11 cellular contexts compared by ENCODE assay signal in the genomic region with DNA sequence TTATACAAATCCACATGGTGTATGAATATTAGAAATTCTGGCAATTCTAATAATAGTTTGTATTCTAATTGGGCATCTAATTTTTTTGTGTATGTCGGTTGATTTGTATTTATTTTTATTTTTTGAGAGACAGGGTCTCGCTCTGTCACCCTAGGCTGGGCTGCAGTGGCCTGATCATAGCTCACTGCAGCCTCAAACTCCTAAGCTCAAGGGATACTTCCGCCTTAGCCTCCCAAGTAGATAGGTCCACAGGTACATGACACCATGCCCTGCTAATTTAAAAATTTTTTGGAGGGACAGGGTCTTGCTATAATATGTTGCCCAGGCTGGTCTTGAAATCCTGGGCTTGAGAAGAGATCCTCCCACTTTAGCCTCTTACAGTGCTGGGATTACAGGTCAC.
DNase-seq lines count a peak whose midpoint lies in the region; ATAC-seq and TF ChIP-seq lines count a peak whose summit lies in the region.
"Had no signal": no experiment of that assay in that cellular context is flagged by ENCODE, and none has a peak within 500 bp of the region (broad histone marks: within the 10 kb centered on the region; RNA-seq: fewer than 3 reads in every experiment).

No MANE protein-coding gene starts in this region.

- H3K9me3 Mint-ChIP-seq in CD8-positive, alpha-beta T cell: no peaks in the 10 kb centered on the region
- H3K9me3 Mint-ChIP-seq: activated CD4-positive, alpha-beta T cell treated with anti-CD3 and anti-CD28 coated beads, Interleukin-2, amount 10 ng/mL, durations not matched to agents 7 days and 5 days had no signal

- H3K18ac ChIP-seq in IMR-90 (ENCODE audit: low read depth, low read length): no peak overlapping the region; the same call in 1 of the 2 replicates

- TF ChIP-seq RAD21 in IMR-90 (IDR thresholded peaks at IDR 0.05; ENCODE audit: low read length): no peak

- H3K4me3 Mint-ChIP-seq in CD8-positive, alpha-beta T cell: no peak overlapping the region

- H3K36me3 ChIP-seq in CD8-positive, alpha-beta T cell (ENCODE audit: insufficient read depth, low read length): no peaks in the 10 kb centered on the region
- H3K36me3 ChIP-seq in IMR-90 (ENCODE audit: control insufficient read depth, insufficient read depth, low read length) (peaks cover 3% of the 10 kb centered on the region; the same call in 1 of the 2 replicates), brain microvascular endothelial cell (replicated peaks) (peaks cover 11% of the 10 kb centered on the region), skeletal muscle satellite cell (ENCODE audit: insufficient read depth, low read length) (peaks cover 20% of the 10 kb centered on the region)

- peak overlapping the region; percentile 77; the same call in 1 of the 2 replicates for H2BK20ac ChIP-seq in IMR-90 (ENCODE audit: low read depth, low read length)

- no peak overlapping the region for H4K5ac ChIP-seq in IMR-90 (ENCODE audit: low read depth, low read length)

- no peak overlapping the region for H2AK9ac ChIP-seq in IMR-90 (replicated peaks; ENCODE audit: low read depth, low read length, poor library complexity)

- POLR2A ChIA-PET in CD8-positive, alpha-beta T cell (lab: Charles Lee): no interaction called here
- POLR2A ChIA-PET in IMR-90 (lab: Charles Lee; ENCODE audit: unreplicated experiment): no interaction called here

- H3K4me1 ChIP-seq in CD8-positive, alpha-beta T cell (ENCODE audit: insufficient read depth, low read length): peaks cover 15% of the 10 kb centered on the region
- H3K4me1 ChIP-seq in IMR-90 (ENCODE audit: control insufficient read depth, insufficient read depth, low read length): peaks cover 9% of the 10 kb centered on the region
- H3K4me1 ChIP-seq in skeletal muscle satellite cell (ENCODE audit: control insufficient read depth, insufficient read depth, low read length): peaks cover 15% of the 10 kb centered on the region
- H3K4me1 ChIP-seq: Caco-2 had no signal

- H3K27ac ChIP-seq in CD8-positive, alpha-beta T cell (ENCODE audit: low read depth, low read length): peak overlapping the region; percentile 60
- H3K27ac ChIP-seq in IMR-90 (ENCODE audit: insufficient read depth, low read length): peak overlapping the region; percentile 29; the same call in 1 of the 2 replicates
- peak overlapping the region; percentile 39 for H3K27ac ChIP-seq in brain microvascular endothelial cell

- H3K79me1 ChIP-seq in IMR-90 (ENCODE audit: low read depth in 1 of 2, low read length in 2 of 2): peaks cover 0 to 4% of the 10 kb centered on the region in 2 experiments; a peak in 1 of 4 replicates

- H3K14ac ChIP-seq in IMR-90 (replicated peaks; ENCODE audit: low read depth, low read length): peak overlapping the region; percentile 62; the same call in 1 of the 2 replicates

- peaks cover 13% of the 10 kb centered on the region for H3K4me1 Mint-ChIP-seq in CD8-positive, alpha-beta T cell (ENCODE audit: low read depth)

- no peak overlapping the region for H3K27ac Mint-ChIP-seq in CD8-positive, alpha-beta T cell

- H2BK5ac ChIP-seq in IMR-90 (ENCODE audit: low read depth, low read length, poor library complexity, severe bottlenecking): peak overlapping the region; percentile 52

- no peak overlapping the region for H2AFZ ChIP-seq in IMR-90 (replicated peaks; ENCODE audit: low read length, poor library complexity)

- H3K56ac ChIP-seq in IMR-90 (ENCODE audit: extremely low read depth, insufficient read depth, low read length): no peak overlapping the region

- H3K9ac ChIP-seq in IMR-90 (ENCODE audit: low read depth, low read length) (no peak overlapping the region), skeletal muscle satellite cell (ENCODE audit: low read depth, low read length) (no peak overlapping the region)

- no peak for ATAC-seq in CD8-positive, alpha-beta T cell
- ATAC-seq in IMR-90 (ENCODE audit: low read depth): no peak
- no peak for ATAC-seq in HG03354 (IDR thresholded peaks at IDR 0.05; ENCODE audit: poor library complexity, severe bottlenecking, unreplicated experiment)

- no peaks in the 10 kb centered on the region for H3K9me3 ChIP-seq in CD8-positive, alpha-beta T cell (ENCODE audit: low read length)
- H3K9me3 ChIP-seq in IMR-90 (ENCODE audit: control insufficient read depth, insufficient read depth, low read length) (no peaks in the 10 kb centered on the region), skeletal muscle satellite cell (replicated peaks; ENCODE audit: low read length) (no peaks in the 10 kb centered on the region)
- H3K9me3 ChIP-seq: Caco-2 had no signal

- dilution Hi-C loops in IMR-90 (cut with HindIII; ENCODE audit: low sequenced_read_pairs, unreplicated experiment): no loop called here

- intact Hi-C loops in CD8-positive, alpha-beta T cell (cut with DNase I, micrococcal nuclease): loop anchor here (5.0 kb wide), 2 partner anchors 685 to 785 kb away; a partner anchor contains a TSS
- intact Hi-C loops in IMR-90 (cut with micrococcal nuclease): loop anchor here (5.0 kb wide), 1 partner anchor 345 kb away; no protein-coding TSS in a partner anchor

- H3K9me1 ChIP-seq in IMR-90 (ENCODE audit: insufficient read depth, low read length): no peaks in the 10 kb centered on the region; the same call in 1 of the 2 replicates

- H2BK15ac ChIP-seq in IMR-90 (ENCODE audit: low read depth, low read length): no peak overlapping the region; the same call in 2 of the 3 replicates

- no peak for TF ChIP-seq CTCF in CD8-positive, alpha-beta T cell (IDR thresholded peaks at IDR 0.05)
- no peak for TF ChIP-seq CTCF in IMR-90 (conservative IDR thresholded peaks at IDR 0.05; ENCODE audit: low read depth, low read length)
- TF ChIP-seq CTCF in brain microvascular endothelial cell (IDR thresholded peaks at IDR 0.05; ENCODE audit: low read depth, low read length, missing control alignments): no peak

- peak overlapping the region; percentile 60; the same call in 1 of the 2 replicates for H2AK5ac ChIP-seq in IMR-90 (ENCODE audit: low read depth, low read length)

- WGBS in IMR-90 (ENCODE audit: extremely low coverage in 2 of 2, insufficient read length in 1 of 2), 2 experiments: 83% methylated on average over 1 of the region's 3 CpGs; no CpG with 5 or more reads in 1 of the 2 experiments

- H3K4ac ChIP-seq in IMR-90 (ENCODE audit: low read depth, low read length): peak overlapping the region; percentile 60

- H2BK120ac ChIP-seq in IMR-90 (ENCODE audit: low read depth, low read length): peak overlapping the region; percentile 46

- CTCF ChIA-PET in CD8-positive, alpha-beta T cell (lab: Charles Lee): interaction anchor here (0.7 to 1.5 kb wide), 4 partner anchors 413 to 483 kb away, joined by 3 to 4 read pairs (median 3); no protein-coding TSS in a partner anchor
- CTCF ChIA-PET in IMR-90 (lab: Yijun Ruan, JAX): interaction anchor here (3.8 kb wide), 1 partner anchor 291 kb away, joined by 28 read pairs; no protein-coding TSS in a partner anchor

- H3K36me3 Mint-ChIP-seq in CD8-positive, alpha-beta T cell: peaks cover 34% of the 10 kb centered on the region

- H3K27me3 ChIP-seq in CD8-positive, alpha-beta T cell (ENCODE audit: insufficient read depth, low read length): no peaks in the 10 kb centered on the region
- H3K27me3 ChIP-seq in IMR-90 (ENCODE audit: control insufficient read depth, insufficient read depth, low read length) (no peaks in the 10 kb centered on the region), brain microvascular endothelial cell (replicated peaks) (no peaks in the 10 kb centered on the region), skeletal muscle satellite cell (ENCODE audit: control insufficient read depth, insufficient read depth, low read length) (no peaks in the 10 kb centered on the region)

- no peaks in the 10 kb centered on the region for H3K27me3 Mint-ChIP-seq in CD8-positive, alpha-beta T cell (ENCODE audit: low read depth)
- H3K27me3 Mint-ChIP-seq: activated CD4-positive, alpha-beta T cell treated with anti-CD3 and anti-CD28 coated beads, Interleukin-2, amount 10 ng/mL, durations not matched to agents 7 days and 5 days had no signal

- BruUV-seq in IMR-90 (replicated peaks; lab: Mats Ljungman, UMichigan): no TSS peak

- in situ Hi-C loops in IMR-90 (cut with MboI; ENCODE audit: low sequenced_read_pairs): loop anchor here (10.0 kb wide), 1 partner anchor 417 kb away; no protein-coding TSS in a partner anchor
- in situ Hi-C loops in brain microvascular endothelial cell (cut with HindIII; ENCODE audit: low pct_ligation_motif_present, low sequenced_read_pairs): no loop called here

- no peak overlapping the region for H4K91ac ChIP-seq in IMR-90 (ENCODE audit: insufficient read depth, low read depth, low read length)

- no peak overlapping the region for H3K23ac ChIP-seq in IMR-90 (ENCODE audit: low read depth, low read length)

- no peak overlapping the region for H3K4me3 ChIP-seq in CD8-positive, alpha-beta T cell (ENCODE audit: low read depth, low read length)
- no peak overlapping the region for H3K4me3 ChIP-seq in IMR-90 (ENCODE audit: insufficient read depth, low read depth, low read length)
- H3K4me3 ChIP-seq in brain microvascular endothelial cell (ENCODE audit: low read depth, low read length): no peak overlapping the region
- no peak overlapping the region for H3K4me3 ChIP-seq in skeletal muscle satellite cell (ENCODE audit: low read length)

- H4K20me1 ChIP-seq in IMR-90 (ENCODE audit: insufficient read depth, low read length): no peaks in the 10 kb centered on the region

- no peak for DNase-seq in CD8-positive, alpha-beta T cell
- no peak for DNase-seq in IMR-90
- no peak for DNase-seq in brain microvascular endothelial cell
- DNase-seq in DMS114 treated with DMSO at 0.1 percent for 48 hours (lab: John Stamatoyannopoulos, UW; ENCODE audit: unreplicated experiment): no peak
- DNase-seq in GF-D8 (lab: John Stamatoyannopoulos, UW): no peak
- DNase-seq: Caco-2, NCI-H1417, NCI-H510A had no signal

- no peak for TF ChIP-seq POLR2A in IMR-90 (IDR thresholded peaks at IDR 0.05; ENCODE audit: low read depth, low read length)

- H3K4me2 ChIP-seq in IMR-90 (ENCODE audit: low read depth, low read length): no peak overlapping the region
- peak overlapping the region; percentile 69 for H3K4me2 ChIP-seq in skeletal muscle satellite cell (ENCODE audit: low read length)

- peak overlapping the region in 1 of 2 experiments; percentile 21; a peak in 1 of 4 replicates for H4K8ac ChIP-seq in IMR-90 (ENCODE audit: low read depth in 2 of 2, low read length in 2 of 2)

TF ChIP-seq in IMR-90, 13 proteins besides CTCF, POLR2A, EP300 and RAD21 (continues in another document):
- TF ChIP-seq SMC3 (IDR thresholded peaks at IDR 0.05; ENCODE audit: low read depth, low read length) (no peak), FOS (IDR thresholded peaks at IDR 0.05; ENCODE audit: low read depth, low read length) (no peak), NFE2L2 (IDR thresholded peaks at IDR 0.05; ENCODE audit: low read depth, low read length) (no peak), CEBPB (IDR thresholded peaks at IDR 0.05; ENCODE audit: low read depth, low read length) (no peak), MXI1 (IDR thresholded peaks at IDR 0.05; ENCODE audit: borderline replicate concordance, low read depth, low read length) (no peak), RCOR1 (IDR thresholded peaks at IDR 0.05; ENCODE audit: insufficient replicate concordance, low read length) (no peak), CHD1 (IDR thresholded peaks at IDR 0.05; ENCODE audit: low read depth, low read length) (no peak), MAZ (IDR thresholded peaks at IDR 0.05; ENCODE audit: borderline replicate concordance, low read depth, low read length) (no peak), RFX5 (IDR thresholded peaks at IDR 0.05; ENCODE audit: low read depth, low read length) (no peak)
